1 cellular context compared by ENCODE assay signal in genomic region chr14:70714055-70714550, GRCh38.
TF ChIP-seq lines count a peak whose summit lies in the region.

No MANE protein-coding gene starts in this region.

TF ChIP-seq in GM12878, 131 proteins besides CTCF, POLR2A, EP300 and RAD21 (continued from another document):
- peak; percentile 55 for TF ChIP-seq SKIL (IDR thresholded peaks at IDR 0.05; ENCODE audit: low read depth, poor library complexity, severe bottlenecking)
